In the genomic region with DNA sequence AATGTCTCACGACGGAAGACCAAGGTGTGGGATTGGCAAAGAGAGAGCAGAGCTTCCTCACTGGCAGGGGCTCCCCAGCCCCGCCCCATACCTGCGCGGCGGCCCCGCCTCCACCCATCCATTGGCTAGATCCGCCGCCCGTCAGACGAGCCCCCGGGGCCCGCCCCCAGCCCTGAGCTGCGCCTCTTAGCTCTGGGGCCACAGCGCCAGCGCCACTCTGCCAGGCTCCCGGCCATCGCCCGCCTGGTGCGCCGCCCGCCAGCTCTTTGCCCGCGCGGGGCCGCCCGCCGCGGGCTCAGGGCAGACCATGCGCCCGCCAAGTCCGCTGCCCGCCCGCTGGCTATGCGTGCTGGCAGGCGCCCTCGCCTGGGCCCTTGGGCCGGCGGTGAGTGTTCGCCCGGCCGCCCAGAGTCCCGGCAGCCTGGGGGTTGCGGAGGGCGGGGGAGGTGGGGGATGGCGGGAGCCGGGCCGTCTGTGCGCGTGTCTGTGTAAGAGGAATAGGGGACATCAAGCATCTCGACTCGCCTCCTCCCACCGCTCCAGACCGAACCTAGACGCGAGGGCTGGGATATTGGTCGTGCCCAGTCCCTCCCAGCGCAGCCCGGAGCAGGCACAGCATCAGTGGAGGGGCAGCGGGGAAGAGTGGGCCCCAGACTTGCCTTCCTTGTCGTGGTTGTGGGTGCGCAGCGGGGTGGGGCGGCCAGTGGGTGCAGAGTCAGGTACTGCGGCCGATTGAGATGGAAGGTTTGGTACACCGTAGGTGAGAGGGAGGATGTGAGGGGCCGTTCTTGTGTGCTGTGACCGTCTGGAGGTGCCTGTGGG, we compare ENCODE assay signal across 8 cellular contexts. TPM values are rescaled to one million over a fixed set of nuclear protein-coding genes. Genes with fewer than 3 reads are reported as not detected.
DNase-seq lines count a peak whose midpoint lies in the region; ATAC-seq and TF ChIP-seq lines count a peak whose summit lies in the region.

A gene with protein sequence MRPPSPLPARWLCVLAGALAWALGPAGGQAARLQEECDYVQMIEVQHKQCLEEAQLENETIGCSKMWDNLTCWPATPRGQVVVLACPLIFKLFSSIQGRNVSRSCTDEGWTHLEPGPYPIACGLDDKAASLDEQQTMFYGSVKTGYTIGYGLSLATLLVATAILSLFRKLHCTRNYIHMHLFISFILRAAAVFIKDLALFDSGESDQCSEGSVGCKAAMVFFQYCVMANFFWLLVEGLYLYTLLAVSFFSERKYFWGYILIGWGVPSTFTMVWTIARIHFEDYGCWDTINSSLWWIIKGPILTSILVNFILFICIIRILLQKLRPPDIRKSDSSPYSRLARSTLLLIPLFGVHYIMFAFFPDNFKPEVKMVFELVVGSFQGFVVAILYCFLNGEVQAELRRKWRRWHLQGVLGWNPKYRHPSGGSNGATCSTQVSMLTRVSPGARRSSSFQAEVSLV (plus strand): TSS at position 215 of the 822 bp plus-strand sequence. CDS start 93 bp downstream, at position 308.

- H3K4me1 ChIP-seq in HUES48 (ENCODE audit: control insufficient read depth, insufficient read depth, low read length) = peaks cover 9% of the 10 kb centered on the region

- H3K4me3 ChIP-seq in HUES48 (ENCODE audit: low read depth, low read length) = peak within 1 kb of the TSS; percentile 83

- peak; percentile 91 for ATAC-seq in GM21381 (IDR thresholded peaks at IDR 0.05; ENCODE audit: unreplicated experiment)

- peak within 1 kb of the TSS; percentile 80 for H3K4me3 Mint-ChIP-seq in Calu3 (ENCODE audit: low read depth, unreplicated experiment)

- H3K9ac ChIP-seq in HUES48 (ENCODE audit: low read depth, low read length) = no peak within 1 kb of the TSS; the same call in 1 of the 2 replicates

- no peak within 1 kb of the TSS for H3K27ac ChIP-seq in HUES48 (ENCODE audit: low read depth, low read length)

- no TSS peak for BruUV-seq in Calu3 (replicated peaks; lab: Mats Ljungman, UMichigan)

- peaks cover 21% of the 10 kb centered on the region for H3K36me3 Mint-ChIP-seq in Calu3 (ENCODE audit: insufficient read depth, unreplicated experiment)

- no peaks in the 10 kb centered on the region for H3K9me3 ChIP-seq in HUES48 (ENCODE audit: control insufficient read depth, insufficient read depth, low read length)

- peaks cover 18% of the 10 kb centered on the region for H3K27me3 Mint-ChIP-seq in Calu3 (ENCODE audit: unreplicated experiment)

- CTCF ChIA-PET in Calu3 (lab: Charles Lee) = interaction anchor here (0.5 to 1.2 kb wide), 12 partner anchors 11 to 410 kb away, joined by 3 to 9 read pairs (median 4); no protein-coding TSS in a partner anchor

- H3K27me3 ChIP-seq in HUES48 (ENCODE audit: control insufficient read depth, insufficient read depth, low read length) = peaks cover 55% of the 10 kb centered on the region

- DNase-seq in Calu3 (peak; percentile 97), RKO (ENCODE audit: low spot score) (peak; percentile 43), germinal center (ENCODE audit: low spot score) (peak; percentile 98), nucleus accumbens (lab: John Stamatoyannopoulos, UW) (peak in 55 of 56 donors; percentile 16 to 93 (median 71)), superior temporal gyrus (ENCODE audit: extremely low spot score) (peak; percentile 71)
- peak; percentile 97 for DNase-seq in activated effector memory CD4-positive, alpha-beta T cell treated with Interleukin-2 at 50 U/mL for 16 hours

- H3K4me1 Mint-ChIP-seq in Calu3 (ENCODE audit: low read depth, unreplicated experiment) = peaks cover 34% of the 10 kb centered on the region

- intact Hi-C loops in Calu3 (cut with micrococcal nuclease; ENCODE audit: unreplicated experiment) = no loop called here

- peak within 1 kb of the TSS; percentile 72 for H3K27ac Mint-ChIP-seq in Calu3 (ENCODE audit: unreplicated experiment)

- no peaks in the 10 kb centered on the region for H3K9me3 Mint-ChIP-seq in Calu3 (ENCODE audit: low read depth, unreplicated experiment)

- TF ChIP-seq CTCF in Calu3 (IDR thresholded peaks at IDR 0.05; ENCODE audit: unreplicated experiment) = no peak

- no peaks in the 10 kb centered on the region for H3K36me3 ChIP-seq in HUES48 (ENCODE audit: control insufficient read depth, insufficient read depth, low read length)

RNA-seq across cellular contexts. Expression of the gene that starts here (rescaled TPM):
- total RNA-seq in Calu3 (2022) = 16.6 and 19.2 TPM in 2 replicates

Comparison
In these comparisons a context has a peak if more than half of its experiments do, and no peak if none do; other contexts are left out.
1. DNase-seq: peak in every context shown above with its lines; median percentile 98 in germinal center; 97 in Calu3; 97 in activated effector memory CD4-positive, alpha-beta T cell treated with Interleukin-2 at 50 U/mL for 16 hours; 71 in nucleus accumbens; 71 in superior temporal gyrus; 43 in RKO.